8 cellular contexts compared by ENCODE assay signal in genomic region chr19:46133101-46133627, GRCh38. TPM values are rescaled to one million over a fixed set of nuclear protein-coding genes. Genes with fewer than 3 reads are reported as not detected.
DNase-seq lines count a peak whose midpoint lies in the region; ATAC-seq and TF ChIP-seq lines count a peak whose summit lies in the region.

No MANE protein-coding gene starts in this region.

- intact Hi-C loops in colonic mucosa (cut with DNase I): no loop called here

- H3K9me3 ChIP-seq in colonic mucosa: no peaks in the 10 kb centered on the region

- no peaks in the 10 kb centered on the region for H3K27me3 ChIP-seq in colonic mucosa

- H3K36me3 ChIP-seq in colonic mucosa: no peaks in the 10 kb centered on the region

- peak overlapping the region in 1 of 2 donors; percentile 31 for H3K9ac ChIP-seq in colonic mucosa (ENCODE audit: low read depth in 2 of 2, low read length in 2 of 2)

- H3K4me3 ChIP-seq in colonic mucosa: no peak overlapping the region

- H3K27ac ChIP-seq in colonic mucosa: no peak overlapping the region

- no peak for TF ChIP-seq CTCF in colonic mucosa (IDR thresholded peaks at IDR 0.05)

- no peaks in the 10 kb centered on the region for H3K4me1 ChIP-seq in colonic mucosa

- DNase-seq in H4 (ENCODE audit: low spot score) (peak; percentile 100), NCI-H748 (lab: John Stamatoyannopoulos, UW; ENCODE audit: unreplicated experiment) (peak; percentile 92), colonic mucosa (peak; percentile 29), medulla oblongata (ENCODE audit: extremely low spot score) (peak; percentile 88), SKM-1 (lab: John Stamatoyannopoulos, UW; ENCODE audit: unreplicated experiment) (no peak), GM19240 (ENCODE audit: insufficient read length, low spot score) (no peak)
- DNase-seq in stimulated activated CD4-positive, alpha-beta T cell treated with anti-CD3 and anti-CD28 coated beads, Interleukin-12 subunit alpha, Interleukin-12 subunit beta, amount 100 ng/mL, for 4 hours: no peak

- no peak for ATAC-seq in HG03439 (IDR thresholded peaks at IDR 0.05; ENCODE audit: unreplicated experiment)

RNA-seq across cellular contexts. Expression of gene IGFL3, which starts 8.7 kb away (rescaled TPM):
- 3.3 TPM in 1 of 2 replicates, not detected in the other for total RNA-seq in H4 (2014; rRNA removed; shearing (Covaris generic))
- not detected for total RNA-seq in colonic mucosa

RNA-seq across cellular contexts. Expression of gene IGFL2, which starts 14.9 kb away (rescaled TPM):
- not detected in 2 replicates for total RNA-seq in H4 (2014; rRNA removed; shearing (Covaris generic))
- total RNA-seq in colonic mucosa: 1 to 10 TPM in 1 of 2 donors, not detected in 1; 2.5 TPM

Comparison
In these comparisons a context has a peak if more than half of its experiments do, and no peak if none do; other contexts are left out.
1. DNase-seq: peak in H4 (single experiment), NCI-H748 (single experiment), colonic mucosa (single experiment) and medulla oblongata (single experiment); none in stimulated activated CD4-positive, alpha-beta T cell treated with anti-CD3 and anti-CD28 coated beads, Interleukin-12 subunit alpha, Interleukin-12 subunit beta, amount 100 ng/mL, for 4 hours (single experiment), SKM-1 (single experiment) and GM19240 (single experiment).